Comparison of ENCODE assay signal across 1 cellular context in the genomic region with DNA sequence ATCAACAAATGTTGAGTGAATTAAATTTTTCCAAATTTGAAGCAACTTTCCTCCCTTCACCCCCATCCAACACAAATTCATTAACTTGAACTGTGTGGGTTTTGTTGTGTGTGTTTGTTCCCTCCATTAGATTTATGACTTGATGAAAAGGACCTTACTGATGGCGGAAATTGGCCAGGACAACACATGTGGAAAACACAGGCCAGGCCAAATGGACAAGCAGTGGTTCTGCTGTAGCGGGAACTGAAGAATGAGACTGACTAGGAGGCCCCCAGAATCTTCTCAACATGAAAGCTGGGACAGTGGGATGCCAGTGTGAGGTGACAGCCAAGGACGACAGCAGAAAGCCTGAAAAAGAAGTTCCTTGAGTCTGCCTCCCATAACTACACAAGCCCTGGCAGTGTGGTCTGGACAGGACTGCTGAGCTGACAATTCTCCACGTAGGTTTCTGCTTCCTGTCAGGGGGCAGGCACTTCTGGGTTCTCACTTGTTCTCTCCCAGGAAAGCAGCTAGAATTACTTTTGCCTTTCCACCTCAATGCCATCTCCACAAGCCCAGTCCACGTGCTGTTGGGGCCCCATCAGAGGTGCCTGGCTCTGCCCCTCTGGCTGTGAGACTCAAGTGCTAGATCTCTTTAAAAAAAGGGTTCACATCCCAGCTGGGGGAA.
TF ChIP-seq lines count a peak whose summit lies in the region.

No MANE protein-coding gene starts in this region.

TF ChIP-seq in SK-N-SH, 30 proteins besides CTCF, POLR2A, EP300 and RAD21 (continued from another document):
- TF ChIP-seq CHD2 (IDR thresholded peaks at IDR 0.05; ENCODE audit: low read length, partially characterized antibody) (no peak), REST (IDR thresholded peaks at IDR 0.05; ENCODE audit: low read depth, low read length) (no peak)
